In the genomic region with DNA sequence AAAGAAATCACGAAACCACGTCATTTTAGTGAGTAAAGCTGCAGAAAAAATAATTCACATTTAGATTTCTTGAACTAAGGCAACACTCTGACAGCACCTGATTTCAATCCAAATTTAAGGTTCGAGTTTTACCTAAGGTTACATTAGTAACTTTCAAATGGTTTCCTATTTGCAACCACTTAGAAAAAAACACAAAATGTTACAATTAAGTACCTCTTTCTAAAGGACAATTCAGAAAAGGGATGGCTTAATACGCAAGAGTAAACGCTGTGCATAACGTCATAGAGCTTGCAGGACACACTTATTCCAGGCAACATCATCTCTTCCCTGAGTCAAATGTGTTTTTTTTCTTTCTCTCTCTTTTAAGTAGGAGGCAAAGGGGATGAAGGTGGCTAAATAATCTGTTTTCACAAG, we compare ENCODE assay signal across 8 cellular contexts.
DNase-seq lines count a peak whose midpoint lies in the region; ATAC-seq, FAIRE-seq and TF ChIP-seq lines count a peak whose summit lies in the region.

No MANE protein-coding gene starts in this region.

- H3K4me1 ChIP-seq in MM.1S (ENCODE audit: low read length): peaks cover 13% of the 10 kb centered on the region

- peaks cover 58 to 64% of the 10 kb centered on the region in 2 donors for H3K4me1 Mint-ChIP-seq in immature natural killer cell
- peaks cover 59% of the 10 kb centered on the region for H3K4me1 Mint-ChIP-seq in stimulated activated effector memory CD8-positive, alpha-beta T cell treated with anti-CD3 and anti-CD28 coated beads, Interleukin-12 subunit alpha, Interleukin-12 subunit beta, amount 100 ng/mL, for 72 hours

- TF ChIP-seq CTCF in MM.1S (IDR thresholded peaks at IDR 0.05; ENCODE audit: low read length) (no peak), astrocyte of the cerebellum (IDR thresholded peaks at IDR 0.05; ENCODE audit: low read depth, low read length, missing control alignments) (no peak)

- H3K4me3 ChIP-seq in MM.1S (ENCODE audit: low read length) (peak overlapping the region; percentile 76), astrocyte of the cerebellum (ENCODE audit: low read depth, low read length) (peak overlapping the region; percentile 90)

- no peak for TF ChIP-seq POLR2A in GM12891 (IDR thresholded peaks at IDR 0.05; ENCODE audit: low read depth, low read length)

- H3K27me3 Mint-ChIP-seq in immature natural killer cell (ENCODE audit: low read depth in 3 of 3): peaks cover 3 to 5% (median 4%) of the 10 kb centered on the region in 3 donors

- no peak for DNase-seq in GM12891 (ENCODE audit: insufficient read length, low spot score)
- DNase-seq in MM.1S: no peak
- DNase-seq in astrocyte of the cerebellum (ENCODE audit: low read depth): no peak
- DNase-seq in immature natural killer cell: peak in 1 of 3 donors; percentile 37
- DNase-seq in stimulated activated effector memory CD8-positive, alpha-beta T cell treated with anti-CD3 and anti-CD28 coated beads, Interleukin-12 subunit alpha, Interleukin-12 subunit beta, amount 100 ng/mL, for 72 hours (ENCODE audit: low spot score in 2 of 2): no peak
- DNase-seq in stimulated activated CD4-positive, alpha-beta T cell treated with anti-CD3 and anti-CD28 coated beads, Interleukin-4, amount 100 ng/mL, for 4 hours: no peak

- no peaks in the 10 kb centered on the region for H3K36me3 ChIP-seq in MM.1S (replicated peaks; ENCODE audit: insufficient read depth, low read length)

- no peaks in the 10 kb centered on the region for H3K27me3 ChIP-seq in MM.1S (replicated peaks; ENCODE audit: insufficient read depth, low read length)

- H3K9me3 Mint-ChIP-seq in immature natural killer cell: no peaks in the 10 kb centered on the region
- H3K9me3 Mint-ChIP-seq in stimulated activated effector memory CD8-positive, alpha-beta T cell treated with anti-CD3 and anti-CD28 coated beads, Interleukin-12 subunit alpha, Interleukin-12 subunit beta, amount 100 ng/mL, for 72 hours: no peaks in the 10 kb centered on the region

- no peaks in the 10 kb centered on the region for H3K36me3 Mint-ChIP-seq in immature natural killer cell
- peaks cover 5% of the 10 kb centered on the region for H3K36me3 Mint-ChIP-seq in stimulated activated effector memory CD8-positive, alpha-beta T cell treated with anti-CD3 and anti-CD28 coated beads, Interleukin-12 subunit alpha, Interleukin-12 subunit beta, amount 100 ng/mL, for 72 hours

- peaks cover 87% of the 10 kb centered on the region for H3K79me2 ChIP-seq in MM.1S (ENCODE audit: low read length)

- in situ Hi-C loops in astrocyte of the cerebellum (cut with HindIII; ENCODE audit: low sequenced_read_pairs): no loop called here

- no peaks in the 10 kb centered on the region; the same call in 1 of the 2 replicates for H4K20me1 ChIP-seq in MM.1S (ENCODE audit: insufficient read depth, low read length)

- peak overlapping the region; percentile 91 to 99 (median 98) for H3K4me3 Mint-ChIP-seq in immature natural killer cell
- peak overlapping the region; percentile 83 for H3K4me3 Mint-ChIP-seq in stimulated activated effector memory CD8-positive, alpha-beta T cell treated with anti-CD3 and anti-CD28 coated beads, Interleukin-12 subunit alpha, Interleukin-12 subunit beta, amount 100 ng/mL, for 72 hours

- ATAC-seq in stimulated activated effector memory CD8-positive, alpha-beta T cell treated with anti-CD3 and anti-CD28 coated beads, Interleukin-12 subunit alpha, Interleukin-12 subunit beta, amount 100 ng/mL, for 72 hours: peak; percentile 61
- ATAC-seq in GM19463 (IDR thresholded peaks at IDR 0.05; ENCODE audit: unreplicated experiment) (no peak), GM18861 (IDR thresholded peaks at IDR 0.05; ENCODE audit: unreplicated experiment) (no peak)

- H2AFZ ChIP-seq in MM.1S (ENCODE audit: low read length): no peak overlapping the region

- H3K9me2 ChIP-seq in MM.1S (replicated peaks; ENCODE audit: insufficient read depth, low read length): no peaks in the 10 kb centered on the region

- peak overlapping the region; percentile 80; the same call in 1 of the 2 replicates for H3K9ac ChIP-seq in MM.1S (ENCODE audit: low read length)

- peak overlapping the region; percentile 90 to 99 (median 96) for H3K27ac Mint-ChIP-seq in immature natural killer cell
- H3K27ac Mint-ChIP-seq in stimulated activated effector memory CD8-positive, alpha-beta T cell treated with anti-CD3 and anti-CD28 coated beads, Interleukin-12 subunit alpha, Interleukin-12 subunit beta, amount 100 ng/mL, for 72 hours: peak overlapping the region; percentile 87

- H3K4me2 ChIP-seq in MM.1S (ENCODE audit: low read depth, low read length): peak overlapping the region; percentile 51

- H3K9me3 ChIP-seq in MM.1S (replicated peaks; ENCODE audit: insufficient read depth, low read length): no peaks in the 10 kb centered on the region

- H3K27ac ChIP-seq in MM.1S (ENCODE audit: low read length): peak overlapping the region; percentile 36; the same call in 1 of the 2 replicates

- FAIRE-seq in GM12891 (lab: Jason Lieb, UNC): peak; percentile 54

- peaks cover 13% of the 10 kb centered on the region; the same call in 1 of the 2 replicates for H3F3A ChIP-seq in MM.1S (ENCODE audit: insufficient read depth, low read length)

TF ChIP-seq in GM12891, 5 proteins besides CTCF, POLR2A, EP300 and RAD21:
- TF ChIP-seq PAX5 (IDR thresholded peaks at IDR 0.05; ENCODE audit: insufficient read depth, low read length, severe bottlenecking): no peak
TF ChIP-seq in GM12891: peak in this region for 0.
